25 cellular contexts compared by ENCODE assay signal in the genomic region with DNA sequence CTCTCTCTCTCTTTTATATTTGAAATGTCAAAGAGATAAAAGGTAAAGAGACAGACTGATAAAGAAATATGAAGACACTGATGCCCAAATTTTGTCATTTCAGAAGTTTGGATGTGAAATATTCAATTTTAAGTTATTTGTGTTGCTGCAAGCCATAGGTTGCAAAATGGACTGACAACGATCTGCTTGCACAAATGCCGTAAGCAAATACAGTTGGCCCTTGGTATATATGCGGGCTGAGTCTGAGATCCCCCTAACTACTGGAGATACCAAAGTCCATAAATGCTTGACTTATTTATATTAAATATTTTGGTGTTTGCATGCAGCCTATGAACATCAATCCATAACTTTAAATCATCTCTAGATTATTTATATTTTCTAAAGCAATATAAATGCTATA.
A peak's percentile ranks its signal among the peaks of the same experiment; 100 is the strongest.
DNase-seq lines count a peak whose midpoint lies in the region; ATAC-seq, FAIRE-seq and TF ChIP-seq lines count a peak whose summit lies in the region.
"Had no signal": no experiment of that assay in that cellular context is flagged by ENCODE, and none has a peak within 500 bp of the region (broad histone marks: within the 10 kb centered on the region; RNA-seq: fewer than 3 reads in every experiment).

No MANE protein-coding gene starts in this region.

- H3K4me3 ChIP-seq in HepG2 (replicated peaks in 1 of 3; ENCODE audit: insufficient read depth in 1 of 3, low read depth in 2 of 3, low read length in 3 of 3) (no peak overlapping the region), right lobe of liver (no peak overlapping the region)
- H3K4me3 ChIP-seq: A549, BLaER1 had no signal

- TF ChIP-seq CTCF in HepG2 (CRISPR knock-in tag; IDR thresholded peaks at IDR 0.05) (no peak), right lobe of liver (IDR thresholded peaks at IDR 0.05) (no peak)

- DNase-seq in HepG2 (ENCODE audit: low spot score) (peak; percentile 13), right lobe of liver (no peak), HuH-7 (ENCODE audit: low spot score) (peak; percentile 6), NCI-H2029 (lab: John Stamatoyannopoulos, UW) (no peak), HCEC 1CT (no peak)
- DNase-seq: ACHN; BE2C; C1 segment of cervical spinal cord; CD4-positive, alpha-beta memory T cell; CD4-positive, CD25-positive, alpha-beta regulatory T cell; CD8-positive, alpha-beta memory T cell; COR-L47; DMS 273 treated with DMSO at 0.1 percent for 48 hours; DMS153; DMS53; DMS79; DND-41; EL; GF-D8 had no signal

- POLR2A ChIA-PET in HepG2 (lab: Yijun Ruan, JAX): no interaction called here

- no peak overlapping the region for H2AFZ ChIP-seq in HepG2 (ENCODE audit: low read length)

- TF ChIP-seq POLR2A in HepG2 (IDR thresholded peaks at IDR 0.05; ENCODE audit: insufficient read depth in 1 of 2, low read depth in 2 of 2, low read length in 2 of 2): no peak
- TF ChIP-seq POLR2A in right lobe of liver (IDR thresholded peaks at IDR 0.05): no peak

- H3K9me3 ChIP-seq in HepG2 (ENCODE audit: low read length) (no peaks in the 10 kb centered on the region), right lobe of liver (no peaks in the 10 kb centered on the region)
- H3K9me3 ChIP-seq: A549, BE2C, BLaER1 had no signal

- no peak for TF ChIP-seq RAD21 in HepG2 (CRISPR knock-in tag; IDR thresholded peaks at IDR 0.05)

- H3K4me2 ChIP-seq in HepG2 (ENCODE audit: low read depth, low read length): no peak overlapping the region
- H3K4me2 ChIP-seq: A549, BLaER1 had no signal

- no peak overlapping the region for H3K9ac ChIP-seq in HepG2 (ENCODE audit: insufficient read depth, low read depth, low read length)
- H3K9ac ChIP-seq: BLaER1 had no signal

- H3K36me3 ChIP-seq in HepG2 (replicated peaks in 1 of 2; ENCODE audit: control insufficient read depth in 1 of 2, insufficient read depth in 2 of 2, low read length in 2 of 2): no peaks in the 10 kb centered on the region
- H3K36me3 ChIP-seq in right lobe of liver: no peaks in the 10 kb centered on the region
- H3K36me3 ChIP-seq: BLaER1 had no signal

- H3K27me3 ChIP-seq in HepG2 (ENCODE audit: control insufficient read depth in 1 of 2, insufficient read depth in 2 of 2, low read length in 2 of 2) (no peaks in the 10 kb centered on the region), right lobe of liver (no peaks in the 10 kb centered on the region)
- H3K27me3 ChIP-seq: BE2C, BLaER1 had no signal

- no peak for FAIRE-seq in HepG2 (lab: Jason Lieb, UNC)
- FAIRE-seq: A549, G401.6, GM12891, GM19239 had no signal

- H3K4me1 ChIP-seq in HepG2 (ENCODE audit: insufficient read depth, low read length): peaks cover 6% of the 10 kb centered on the region; the same call in 1 of the 2 replicates
- no peaks in the 10 kb centered on the region for H3K4me1 ChIP-seq in right lobe of liver
- H3K4me1 ChIP-seq: A549, BLaER1 had no signal

- CTCF ChIA-PET in HepG2 (lab: Yijun Ruan, JAX; ENCODE audit: low intra/inter-chr PET ratio, low total read pairs): no interaction called here

- in situ Hi-C loops in HepG2 (cut with HindIII; ENCODE audit: extremely low pct_ligation_motif_present, low pct_unique_long_range_greater_than_20kb): no loop called here

- H4K20me1 ChIP-seq in HepG2 (ENCODE audit: insufficient read depth, low read length): no peaks in the 10 kb centered on the region
- H4K20me1 ChIP-seq: BLaER1 had no signal

- WGBS in HepG2 (ENCODE audit: low lambda C conversion rate): 8% methylated on average over 3 of the region's 3 CpGs
- 33% methylated on average over 3 of the region's 3 CpGs for WGBS in right lobe of liver (ENCODE audit: insufficient coverage, low coverage, low lambda C conversion rate, missing lambda C conversion rate)

- no peaks in the 10 kb centered on the region for H3K79me2 ChIP-seq in HepG2 (ENCODE audit: insufficient read depth, low read length)

- no TSS peak for BruUV-seq in HepG2 (replicated peaks; lab: Mats Ljungman, UMichigan)

- intact Hi-C loops in HepG2 (cut with micrococcal nuclease; ENCODE audit: unreplicated experiment): no loop called here
- intact Hi-C loops in right lobe of liver (cut with DNase I): no loop called here

- ATAC-seq in HepG2 (peak; percentile 84), right lobe of liver (no peak)
- ATAC-seq: A549 had no signal

- no peak overlapping the region for H3K27ac ChIP-seq in HepG2 (ENCODE audit: extremely low read length, insufficient read depth, low read length)
- H3K27ac ChIP-seq in right lobe of liver: no peak overlapping the region
- H3K27ac ChIP-seq: 22Rv1, A549, BLaER1 had no signal

- TF ChIP-seq EP300 in HepG2 (IDR thresholded peaks at IDR 0.05; ENCODE audit: low read depth in 2 of 2, low read length in 2 of 2) (no peak), HepG2 (CRISPR knock-in tag; IDR thresholded peaks at IDR 0.05; ENCODE audit: borderline replicate concordance) (no peak)

TF ChIP-seq in HepG2, 621 proteins besides CTCF, POLR2A, EP300 and RAD21:
- TF ChIP-seq ZNF263 (CRISPR knock-in tag; IDR thresholded peaks at IDR 0.05) (no peak), CENPX (CRISPR knock-in tag; IDR thresholded peaks at IDR 0.05) (no peak), GATAD2A (CRISPR knock-in tag; IDR thresholded peaks at IDR 0.05) (peak; percentile 72), HNF4A (CRISPR knock-in tag; IDR thresholded peaks at IDR 0.05) (peak; percentile 49), ONECUT2 (CRISPR knock-in tag; IDR thresholded peaks at IDR 0.05) (no peak), CSRNP2 (CRISPR knock-in tag; conservative IDR thresholded peaks at IDR 0.05; ENCODE audit: low read depth) (no peak), ADNP (CRISPR knock-in tag; IDR thresholded peaks at IDR 0.05) (no peak), ZFP62 (CRISPR knock-in tag; IDR thresholded peaks at IDR 0.05) (no peak), RARG (CRISPR knock-in tag; IDR thresholded peaks at IDR 0.05; ENCODE audit: low read depth) (no peak), CEBPB (IDR thresholded peaks at IDR 0.05; ENCODE audit: borderline replicate concordance, low read depth, low read length) (peak; percentile 65; the same call in 1 of the 2 replicates), PRDM15 (CRISPR knock-in tag; IDR thresholded peaks at IDR 0.05) (no peak), ZNF235 (CRISPR knock-in tag; IDR thresholded peaks at IDR 0.05; ENCODE audit: borderline replicate concordance) (no peak), FOXA3 (CRISPR knock-in tag; IDR thresholded peaks at IDR 0.05) (peak; percentile 29; the same call in 1 of the 2 replicates), SALL1 (CRISPR knock-in tag; IDR thresholded peaks at IDR 0.05) (peak; percentile 45; the same call in 1 of the 2 replicates), ZNF777 (CRISPR knock-in tag; IDR thresholded peaks at IDR 0.05) (no peak), FOXP1 (IDR thresholded peaks at IDR 0.05) (no peak), FOXP1 (CRISPR knock-in tag; IDR thresholded peaks at IDR 0.05) (peak; percentile 26; the same call in 1 of the 2 replicates)

Comparison
In these comparisons a context has a peak if more than half of its experiments do, and no peak if none do; other contexts are left out.
1. DNase-seq: peak in HepG2 (single experiment) and HuH-7 (single experiment); none in right lobe of liver (0 of 3), NCI-H2029 (single experiment) and HCEC 1CT (single experiment).